Comparison of ENCODE assay signal across 22 cellular contexts in genomic region chr2:240107386-240107785, GRCh38. TPM values are rescaled to one million over a fixed set of nuclear protein-coding genes. Genes with fewer than 3 reads are reported as not detected.
"Had no signal": no experiment of that assay in that cellular context is flagged by ENCODE, and none has a peak within 500 bp of the region (broad histone marks: within the 10 kb centered on the region; RNA-seq: fewer than 3 reads in every experiment).

No MANE protein-coding gene starts in this region.

- H3K9me3 Mint-ChIP-seq: central memory CD8-positive, alpha-beta T cell; dendritic cell treated with granulocyte-macrophage colony-stimulating factor and Interleukin-4, amounts not matched to agents 40 ng/mL and 50 ng/mL, for 4 days; natural killer cell treated with Interleukin-12 subunit alpha and Interleukin-12 subunit beta and Interleukin-15 and Interleukin-18, amount 100 ng/mL, for 72 hours had no signal

- H3K4me3 ChIP-seq: hepatocyte, mucosa of descending colon, psoas muscle, sigmoid colon, stomach, thoracic aorta, transverse colon had no signal

- H3K36me3 ChIP-seq: neutrophil, sigmoid colon, stomach, thoracic aorta, transverse colon had no signal

- H3K4me1 ChIP-seq: psoas muscle, sigmoid colon, stomach, transverse colon had no signal

- H3K4me2 ChIP-seq: hepatocyte had no signal

- DNase-seq: foreskin melanocyte; head of caudate nucleus; kidney glomerular epithelial cell; mucosa of descending colon; psoas muscle; sigmoid colon; small intestine; stimulated activated CD4-positive, alpha-beta T cell treated with anti-CD3 and anti-CD28 coated beads, Interleukin-12 subunit alpha, Interleukin-12 subunit beta, amount 100 ng/mL, for 4 hours; stimulated activated naive CD4-positive, alpha-beta T cell; stomach; substantia nigra; transverse colon had no signal

- H3K27ac Mint-ChIP-seq: dendritic cell treated with granulocyte-macrophage colony-stimulating factor and Interleukin-4, amounts not matched to agents 40 ng/mL and 50 ng/mL, for 4 days; natural killer cell treated with Interleukin-12 subunit alpha and Interleukin-12 subunit beta and Interleukin-15 and Interleukin-18, amount 100 ng/mL, for 72 hours had no signal

- H3K27ac ChIP-seq: hepatocyte, neutrophil, psoas muscle, sigmoid colon, stomach, thoracic aorta, transverse colon had no signal

- H2AFZ ChIP-seq: hepatocyte had no signal

- H3K4me3 Mint-ChIP-seq: central memory CD8-positive, alpha-beta T cell; dendritic cell treated with granulocyte-macrophage colony-stimulating factor and Interleukin-4, amounts not matched to agents 40 ng/mL and 50 ng/mL, for 4 days; natural killer cell treated with Interleukin-12 subunit alpha and Interleukin-12 subunit beta and Interleukin-15 and Interleukin-18, amount 100 ng/mL, for 72 hours had no signal

- H3K9me3 ChIP-seq: mucosa of descending colon, neutrophil, psoas muscle, sigmoid colon, stomach, thoracic aorta, transverse colon had no signal

- H3K79me2 ChIP-seq: hepatocyte had no signal

- H3K36me3 Mint-ChIP-seq: natural killer cell treated with Interleukin-12 subunit alpha and Interleukin-12 subunit beta and Interleukin-15 and Interleukin-18, amount 100 ng/mL, for 72 hours had no signal

- ATAC-seq: mucosa of descending colon, psoas muscle had no signal

- H3K27me3 ChIP-seq: transverse colon had no signal

- H3K4me1 Mint-ChIP-seq: central memory CD8-positive, alpha-beta T cell had no signal

RNA-seq across cellular contexts. Expression of gene OTOS, which starts 33.1 kb away (rescaled TPM):
- total RNA-seq: epithelial cell of proximal tubule; lower leg skin; mucosa of descending colon; natural killer cell treated with Interleukin-12 subunit alpha and Interleukin-12 subunit beta and Interleukin-15 and Interleukin-18, amount 100 ng/mL, for 72 hours; osteoblast; psoas muscle; sigmoid colon; stomach; thoracic aorta; transverse colon; ureter had no signal

RNA-seq across cellular contexts. Expression of gene OR6B3, which starts 54.1 kb away (rescaled TPM):
- total RNA-seq: epithelial cell of proximal tubule; hepatocyte; mucosa of descending colon; natural killer cell treated with Interleukin-12 subunit alpha and Interleukin-12 subunit beta and Interleukin-15 and Interleukin-18, amount 100 ng/mL, for 72 hours; osteoblast; psoas muscle; sigmoid colon; stomach; thoracic aorta; transverse colon; ureter had no signal
